In genomic region chr20:50635676-50636600, GRCh38 we compare ENCODE assay signal across 1 cellular context.
A peak's percentile ranks its signal among the peaks of the same experiment; 100 is the strongest.
TF ChIP-seq lines count a peak whose summit lies in the region.

No MANE protein-coding gene starts in this region.

TF ChIP-seq in HepG2, 621 proteins besides CTCF, POLR2A, EP300 and RAD21 (continued from another document and continues in another):
- no peak for TF ChIP-seq ZNF296 (CRISPR knock-in tag; conservative IDR thresholded peaks at IDR 0.05)
- peak; percentile 69 for TF ChIP-seq HOXA3 (CRISPR knock-in tag; IDR thresholded peaks at IDR 0.05)
- no peak for TF ChIP-seq PAF1 (CRISPR knock-in tag; IDR thresholded peaks at IDR 0.05)
- TF ChIP-seq ZNF24 (IDR thresholded peaks at IDR 0.05) = no peak
- TF ChIP-seq ZNF33B (CRISPR knock-in tag; IDR thresholded peaks at IDR 0.05) = 0 out of 2 replicates have a peak, but pooled peaks have one; percentile 47
- TF ChIP-seq NCOA2 (CRISPR knock-in tag; IDR thresholded peaks at IDR 0.05) = no peak
- peak; percentile 64; the same call in 1 of the 2 replicates for TF ChIP-seq ZNF44 (CRISPR knock-in tag; IDR thresholded peaks at IDR 0.05)
- TF ChIP-seq MIER3 (CRISPR knock-in tag; IDR thresholded peaks at IDR 0.05; ENCODE audit: borderline replicate concordance) = peak; percentile 36; the same call in 1 of the 2 replicates
- no peak for TF ChIP-seq HMGXB3 (CRISPR knock-in tag; IDR thresholded peaks at IDR 0.05; ENCODE audit: borderline replicate concordance)
- 0 out of 2 replicates have a peak, but pooled peaks have one; percentile 76 for TF ChIP-seq SAFB2 (CRISPR knock-in tag; IDR thresholded peaks at IDR 0.05; ENCODE audit: borderline replicate concordance, low read depth)
- TF ChIP-seq ZNF512B (CRISPR knock-in tag; IDR thresholded peaks at IDR 0.05; ENCODE audit: borderline replicate concordance) = 0 out of 2 replicates have a peak, but pooled peaks have one; percentile 58
- TF ChIP-seq ZNF503 (CRISPR knock-in tag; IDR thresholded peaks at IDR 0.05) = no peak
- TF ChIP-seq GZF1 (CRISPR knock-in tag; IDR thresholded peaks at IDR 0.05) = no peak
- peak; percentile 60 for TF ChIP-seq ASH2L (IDR thresholded peaks at IDR 0.05; ENCODE audit: insufficient read length, low read depth, low read length)
- 0 out of 2 replicates have a peak, but pooled peaks have one; percentile 47 for TF ChIP-seq ZNF33A (CRISPR knock-in tag; IDR thresholded peaks at IDR 0.05; ENCODE audit: borderline replicate concordance)
- TF ChIP-seq NCOA5 (CRISPR knock-in tag; IDR thresholded peaks at IDR 0.05) = no peak
- no peak for TF ChIP-seq ZNF280D (CRISPR knock-in tag; IDR thresholded peaks at IDR 0.05)
- no peak for TF ChIP-seq NCOA1 (CRISPR knock-in tag; IDR thresholded peaks at IDR 0.05)
- no peak for TF ChIP-seq KMT2A (CRISPR knock-in tag; IDR thresholded peaks at IDR 0.05)
- TF ChIP-seq KLF13 (CRISPR knock-in tag; IDR thresholded peaks at IDR 0.05) = no peak
- TF ChIP-seq ZNF335 (CRISPR knock-in tag; IDR thresholded peaks at IDR 0.05) = no peak
- no peak for TF ChIP-seq ZNF496 (CRISPR knock-in tag; IDR thresholded peaks at IDR 0.05; ENCODE audit: insufficient replicate concordance)
- no peak for TF ChIP-seq ZNF235 (CRISPR knock-in tag; IDR thresholded peaks at IDR 0.05; ENCODE audit: borderline replicate concordance)
- TF ChIP-seq ZXDC (CRISPR knock-in tag; IDR thresholded peaks at IDR 0.05) = no peak
- no peak for TF ChIP-seq ZNF143 (CRISPR knock-in tag; IDR thresholded peaks at IDR 0.05)
- TF ChIP-seq TIGD3 (CRISPR knock-in tag; IDR thresholded peaks at IDR 0.05; ENCODE audit: borderline replicate concordance) = no peak
- TF ChIP-seq NFAT5 (CRISPR knock-in tag; IDR thresholded peaks at IDR 0.05) = no peak; the same call in 1 of the 2 replicates
- peak; percentile 46; the same call in 1 of the 2 replicates for TF ChIP-seq AHR (CRISPR knock-in tag; IDR thresholded peaks at IDR 0.05)
- TF ChIP-seq SP5 (CRISPR knock-in tag; IDR thresholded peaks at IDR 0.05; ENCODE audit: borderline replicate concordance, low read depth) = no peak
- TF ChIP-seq ZNF800 (CRISPR knock-in tag; IDR thresholded peaks at IDR 0.05) = no peak
- TF ChIP-seq NRL (CRISPR knock-in tag; IDR thresholded peaks at IDR 0.05; ENCODE audit: borderline replicate concordance) = peak; percentile 37; the same call in 1 of the 2 replicates
- no peak for TF ChIP-seq ZNF775 (CRISPR knock-in tag; IDR thresholded peaks at IDR 0.05; ENCODE audit: borderline replicate concordance)
- no peak for TF ChIP-seq NFE2L1 (CRISPR knock-in tag; IDR thresholded peaks at IDR 0.05; ENCODE audit: borderline replicate concordance)
